In the genomic region with DNA sequence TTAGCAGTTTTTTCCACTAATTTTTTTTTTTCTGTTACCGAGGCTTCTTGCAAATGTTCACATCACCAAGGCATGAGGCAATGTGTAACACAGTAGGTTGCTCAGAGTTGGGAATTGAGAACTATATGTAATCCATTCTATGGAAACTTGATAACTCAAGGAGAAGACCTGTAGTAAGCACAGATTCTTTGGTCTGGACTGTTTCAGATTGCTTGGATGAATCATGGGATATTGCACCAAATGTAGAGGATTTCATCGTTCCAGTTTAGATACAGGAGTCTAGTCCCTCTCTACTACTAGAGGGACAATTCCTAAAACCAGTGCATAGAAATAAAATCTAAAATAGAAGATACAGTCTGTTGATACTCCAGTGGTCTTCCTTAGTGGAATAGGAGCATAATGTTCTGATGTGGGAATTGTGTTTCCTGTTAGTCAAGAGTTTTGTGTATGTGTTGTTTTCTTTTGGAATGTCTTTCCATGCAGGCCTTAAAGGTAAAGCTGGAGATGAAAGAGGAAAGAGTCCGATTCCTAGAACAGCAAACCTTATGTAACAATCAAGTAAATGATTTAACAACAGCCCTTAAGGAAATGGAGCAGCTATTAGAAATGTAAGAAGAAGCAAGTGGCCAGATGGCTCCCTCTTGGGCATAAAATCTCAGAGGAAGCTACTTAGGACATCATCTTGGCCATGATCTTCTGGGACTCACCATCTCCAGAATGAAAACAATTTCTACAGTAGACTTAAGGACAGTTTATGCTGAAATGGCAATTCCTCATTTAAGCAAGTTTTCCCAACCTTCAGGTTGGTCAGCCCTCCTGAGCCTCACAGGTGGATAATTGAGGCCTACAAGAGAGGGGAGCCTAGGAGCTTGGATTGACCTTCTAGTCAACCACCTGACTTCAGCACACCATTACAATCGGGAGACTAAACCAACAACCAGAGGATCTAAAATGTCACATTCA, we compare ENCODE assay signal across 1 cellular context.
TF ChIP-seq lines count a peak whose summit lies in the region.

No MANE protein-coding gene starts in this region.

TF ChIP-seq in HepG2, 621 proteins besides CTCF, POLR2A, EP300 and RAD21:
- TF ChIP-seq, protein P1, sequence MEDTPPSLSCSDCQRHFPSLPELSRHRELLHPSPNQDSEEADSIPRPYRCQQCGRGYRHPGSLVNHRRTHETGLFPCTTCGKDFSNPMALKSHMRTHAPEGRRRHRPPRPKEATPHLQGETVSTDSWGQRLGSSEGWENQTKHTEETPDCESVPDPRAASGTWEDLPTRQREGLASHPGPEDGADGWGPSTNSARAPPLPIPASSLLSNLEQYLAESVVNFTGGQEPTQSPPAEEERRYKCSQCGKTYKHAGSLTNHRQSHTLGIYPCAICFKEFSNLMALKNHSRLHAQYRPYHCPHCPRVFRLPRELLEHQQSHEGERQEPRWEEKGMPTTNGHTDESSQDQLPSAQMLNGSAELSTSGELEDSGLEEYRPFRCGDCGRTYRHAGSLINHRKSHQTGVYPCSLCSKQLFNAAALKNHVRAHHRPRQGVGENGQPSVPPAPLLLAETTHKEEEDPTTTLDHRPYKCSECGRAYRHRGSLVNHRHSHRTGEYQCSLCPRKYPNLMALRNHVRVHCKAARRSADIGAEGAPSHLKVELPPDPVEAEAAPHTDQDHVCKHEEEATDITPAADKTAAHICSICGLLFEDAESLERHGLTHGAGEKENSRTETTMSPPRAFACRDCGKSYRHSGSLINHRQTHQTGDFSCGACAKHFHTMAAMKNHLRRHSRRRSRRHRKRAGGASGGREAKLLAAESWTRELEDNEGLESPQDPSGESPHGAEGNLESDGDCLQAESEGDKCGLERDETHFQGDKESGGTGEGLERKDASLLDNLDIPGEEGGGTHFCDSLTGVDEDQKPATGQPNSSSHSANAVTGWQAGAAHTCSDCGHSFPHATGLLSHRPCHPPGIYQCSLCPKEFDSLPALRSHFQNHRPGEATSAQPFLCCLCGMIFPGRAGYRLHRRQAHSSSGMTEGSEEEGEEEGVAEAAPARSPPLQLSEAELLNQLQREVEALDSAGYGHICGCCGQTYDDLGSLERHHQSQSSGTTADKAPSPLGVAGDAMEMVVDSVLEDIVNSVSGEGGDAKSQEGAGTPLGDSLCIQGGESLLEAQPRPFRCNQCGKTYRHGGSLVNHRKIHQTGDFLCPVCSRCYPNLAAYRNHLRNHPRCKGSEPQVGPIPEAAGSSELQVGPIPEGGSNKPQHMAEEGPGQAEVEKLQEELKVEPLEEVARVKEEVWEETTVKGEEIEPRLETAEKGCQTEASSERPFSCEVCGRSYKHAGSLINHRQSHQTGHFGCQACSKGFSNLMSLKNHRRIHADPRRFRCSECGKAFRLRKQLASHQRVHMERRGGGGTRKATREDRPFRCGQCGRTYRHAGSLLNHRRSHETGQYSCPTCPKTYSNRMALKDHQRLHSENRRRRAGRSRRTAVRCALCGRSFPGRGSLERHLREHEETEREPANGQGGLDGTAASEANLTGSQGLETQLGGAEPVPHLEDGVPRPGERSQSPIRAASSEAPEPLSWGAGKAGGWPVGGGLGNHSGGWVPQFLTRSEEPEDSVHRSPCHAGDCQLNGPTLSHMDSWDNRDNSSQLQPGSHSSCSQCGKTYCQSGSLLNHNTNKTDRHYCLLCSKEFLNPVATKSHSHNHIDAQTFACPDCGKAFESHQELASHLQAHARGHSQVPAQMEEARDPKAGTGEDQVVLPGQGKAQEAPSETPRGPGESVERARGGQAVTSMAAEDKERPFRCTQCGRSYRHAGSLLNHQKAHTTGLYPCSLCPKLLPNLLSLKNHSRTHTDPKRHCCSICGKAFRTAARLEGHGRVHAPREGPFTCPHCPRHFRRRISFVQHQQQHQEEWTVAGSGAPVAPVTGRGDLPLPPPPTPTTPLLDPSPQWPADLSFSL (CRISPR knock-in tag; IDR thresholded peaks at IDR 0.05): no peak
- TF ChIP-seq, protein P2, sequence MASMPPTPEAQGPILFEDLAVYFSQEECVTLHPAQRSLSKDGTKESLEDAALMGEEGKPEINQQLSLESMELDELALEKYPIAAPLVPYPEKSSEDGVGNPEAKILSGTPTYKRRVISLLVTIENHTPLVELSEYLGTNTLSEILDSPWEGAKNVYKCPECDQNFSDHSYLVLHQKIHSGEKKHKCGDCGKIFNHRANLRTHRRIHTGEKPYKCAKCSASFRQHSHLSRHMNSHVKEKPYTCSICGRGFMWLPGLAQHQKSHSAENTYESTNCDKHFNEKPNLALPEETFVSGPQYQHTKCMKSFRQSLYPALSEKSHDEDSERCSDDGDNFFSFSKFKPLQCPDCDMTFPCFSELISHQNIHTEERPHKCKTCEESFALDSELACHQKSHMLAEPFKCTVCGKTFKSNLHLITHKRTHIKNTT (CRISPR knock-in tag; IDR thresholded peaks at IDR 0.05): no peak
- TF ChIP-seq MAFF (IDR thresholded peaks at IDR 0.05; ENCODE audit: low read depth, low read length) (peak; percentile 68), SUZ12 (IDR thresholded peaks at IDR 0.05; ENCODE audit: low read depth, low read length) (no peak), ZBTB3 (CRISPR knock-in tag; IDR thresholded peaks at IDR 0.05; ENCODE audit: borderline replicate concordance, low read depth) (no peak), MAFK (conservative IDR thresholded peaks at IDR 0.05 in 1 of 2, IDR thresholded peaks at IDR 0.05 in 1 of 2; ENCODE audit: low read length in 2 of 2) (peak; percentile 58 to 77), ZFP36L1 (CRISPR knock-in tag; IDR thresholded peaks at IDR 0.05) (no peak)
